Comparison of ENCODE assay signal across 15 cellular contexts in the genomic region with DNA sequence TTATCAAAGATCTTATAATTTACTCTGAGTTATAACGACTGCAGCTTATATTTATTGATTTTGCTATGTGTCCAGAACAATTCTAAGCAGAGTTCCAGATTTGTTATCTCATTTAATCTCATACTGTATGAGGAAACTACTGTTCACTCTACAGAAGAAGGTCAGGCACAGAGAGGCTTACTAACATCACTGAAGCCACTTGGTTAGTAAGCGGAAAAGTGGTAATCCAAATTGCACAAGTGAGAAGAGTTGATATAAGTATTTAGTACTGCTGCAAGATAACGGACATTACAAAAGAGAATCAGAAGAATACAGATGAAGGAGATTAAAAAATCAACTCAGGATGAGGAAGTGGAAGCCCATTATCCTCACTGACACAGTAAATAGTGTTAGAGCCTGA.
DNase-seq lines count a peak whose midpoint lies in the region; ATAC-seq and TF ChIP-seq lines count a peak whose summit lies in the region.
"Had no signal": no experiment of that assay in that cellular context is flagged by ENCODE, and none has a peak within 500 bp of the region (broad histone marks: within the 10 kb centered on the region; RNA-seq: fewer than 3 reads in every experiment).

No MANE protein-coding gene starts in this region.

- peaks cover 28% of the 10 kb centered on the region for H3K4me1 ChIP-seq in OCI-LY3 (ENCODE audit: low read length)
- H3K4me1 ChIP-seq: A549 had no signal

- H3K4me2 ChIP-seq in OCI-LY3 (ENCODE audit: low read length): 0 out of 2 replicates have a peak overlapping the region, but pooled peaks have one; percentile 53
- H3K4me2 ChIP-seq: A549; BLaER1 treated with 17β-estradiol and CSF1 and Interleukin-3, amounts not matched to agents 10 nM and 100 nM had no signal

- H3K27me3 ChIP-seq in OCI-LY3 (ENCODE audit: low read depth, low read length): peaks cover 19% of the 10 kb centered on the region
- H3K27me3 ChIP-seq: BLaER1 treated with 17β-estradiol and CSF1 and Interleukin-3, amounts not matched to agents 10 nM and 100 nM had no signal

- ATAC-seq in memory B cell (ENCODE audit: low read depth): no peak
- ATAC-seq: A549, GM12878, HCT116 had no signal

- H3K27ac ChIP-seq in OCI-LY3 (ENCODE audit: low read length): no peak overlapping the region
- H3K27ac ChIP-seq: A549; BLaER1 treated with 17β-estradiol and CSF1 and Interleukin-3, amounts not matched to agents 10 nM and 100 nM; GM23248 had no signal

- no peak overlapping the region for H3K4me3 Mint-ChIP-seq in memory B cell
- H3K4me3 Mint-ChIP-seq: CD4-positive, CD25-positive, alpha-beta regulatory T cell had no signal

- peaks cover 10% of the 10 kb centered on the region for H3K4me1 Mint-ChIP-seq in memory B cell
- H3K4me1 Mint-ChIP-seq: CD4-positive, CD25-positive, alpha-beta regulatory T cell had no signal

- H2AFZ ChIP-seq in OCI-LY3 (ENCODE audit: low read depth, low read length): no peak overlapping the region
- H2AFZ ChIP-seq: GM23248 had no signal

- H3K79me2 ChIP-seq in OCI-LY3 (ENCODE audit: low read length): no peaks in the 10 kb centered on the region

- TF ChIP-seq CTCF in OCI-LY3 (IDR thresholded peaks at IDR 0.05; ENCODE audit: low read depth, low read length): no peak

- H3K27me3 Mint-ChIP-seq in memory B cell: peaks cover 3% of the 10 kb centered on the region
- H3K27me3 Mint-ChIP-seq: CD4-positive, CD25-positive, alpha-beta regulatory T cell had no signal

- no peaks in the 10 kb centered on the region for H4K20me1 ChIP-seq in OCI-LY3 (ENCODE audit: insufficient read depth, low read length)
- H4K20me1 ChIP-seq: BLaER1 treated with 17β-estradiol and CSF1 and Interleukin-3, amounts not matched to agents 10 nM and 100 nM had no signal

- H3K4me3 ChIP-seq in OCI-LY3 (ENCODE audit: low read length): no peak overlapping the region
- H3K4me3 ChIP-seq: A549; BLaER1 treated with 17β-estradiol and CSF1 and Interleukin-3, amounts not matched to agents 10 nM and 100 nM; GM12878 had no signal

- H3K9me3 ChIP-seq in OCI-LY3 (ENCODE audit: insufficient read depth, low read length): no peaks in the 10 kb centered on the region
- H3K9me3 ChIP-seq: A549; BLaER1 treated with 17β-estradiol and CSF1 and Interleukin-3, amounts not matched to agents 10 nM and 100 nM had no signal

- DNase-seq in GF-D8 (lab: John Stamatoyannopoulos, UW): peak; percentile 80
- DNase-seq in MV-4-11 (lab: John Stamatoyannopoulos, UW): peak; percentile 96
- DNase-seq in memory B cell (ENCODE audit: low spot score in 2 of 2): no peak
- no peak for DNase-seq in NCI-H345 (lab: John Stamatoyannopoulos, UW)
- no peak for DNase-seq in NCI-H146 treated with DMSO at 0.1 percent for 48 hours (lab: John Stamatoyannopoulos, UW; ENCODE audit: unreplicated experiment)
- DNase-seq in NCI-H1092 (lab: John Stamatoyannopoulos, UW): no peak
- DNase-seq: CD4-positive, CD25-positive, alpha-beta regulatory T cell; DMS 273 treated with DMSO at 0.1 percent for 48 hours; GM23248; IMR-90 had no signal

- no peaks in the 10 kb centered on the region for H3K9me3 Mint-ChIP-seq in memory B cell

- peaks cover 2% of the 10 kb centered on the region for H3K36me3 Mint-ChIP-seq in memory B cell
- H3K36me3 Mint-ChIP-seq: CD4-positive, CD25-positive, alpha-beta regulatory T cell had no signal

- H3K36me3 ChIP-seq in OCI-LY3 (replicated peaks; ENCODE audit: low read depth, low read length): no peaks in the 10 kb centered on the region
- H3K36me3 ChIP-seq: BLaER1 treated with 17β-estradiol and CSF1 and Interleukin-3, amounts not matched to agents 10 nM and 100 nM had no signal

- H3K27ac Mint-ChIP-seq in memory B cell: peak overlapping the region; percentile 29
- H3K27ac Mint-ChIP-seq: CD4-positive, CD25-positive, alpha-beta regulatory T cell had no signal

- no peak overlapping the region for H3K9ac ChIP-seq in OCI-LY3 (ENCODE audit: low read length)
- H3K9ac ChIP-seq: BLaER1 treated with 17β-estradiol and CSF1 and Interleukin-3, amounts not matched to agents 10 nM and 100 nM; GM23248 had no signal

Comparison
In these comparisons a context has a peak if more than half of its experiments do, and no peak if none do; other contexts are left out.
1. DNase-seq: peak in GF-D8 (single experiment) and MV-4-11 (single experiment); none in memory B cell (0 of 2), NCI-H345 (single experiment), NCI-H146 treated with DMSO at 0.1 percent for 48 hours (single experiment) and NCI-H1092 (single experiment).